ENCODE assay signal across 33 cellular contexts in genomic region chr12:32598688-32599087, GRCh38.
"Had no signal": no experiment of that assay in that cellular context is flagged by ENCODE, and none has a peak within 500 bp of the region (broad histone marks: within the 10 kb centered on the region; RNA-seq: fewer than 3 reads in every experiment).

No MANE protein-coding gene starts in this region.

- FAIRE-seq: TTC549 had no signal

- H3K9me3 Mint-ChIP-seq: activated CD4-positive, alpha-beta memory T cell treated with anti-CD3 and anti-CD28 coated beads, Interleukin-2, amount 10 ng/mL, durations not matched to agents 7 days and 5 days; activated CD4-positive, alpha-beta T cell treated with anti-CD3 and anti-CD28 coated beads, Interleukin-2, amount 10 ng/mL, durations not matched to agents 7 days and 5 days; activated naive CD4-positive, alpha-beta T cell treated with anti-CD3 and anti-CD28 coated beads for 36 hours; activated naive CD4-positive, alpha-beta T cell treated with anti-CD3 and anti-CD28 coated beads, Interleukin-2, amount 50 U/mL, for 72 hours; activated naive CD8-positive, alpha-beta T cell treated with anti-CD3 and anti-CD28 coated beads for 36 hours; activated T-cell treated with anti-CD3 and anti-CD28 coated beads, Interleukin-2, amount 50 U/mL, for 4 hours; brain; central memory CD8-positive, alpha-beta T cell; T-helper 1 cell treated with Interleukin-12 subunit alpha and Interleukin-12 subunit beta and Interleukin-4 antibody, amounts not matched to agents 30 μg/mL and 1 μg/mL, for 36 hours; T-helper 2 cell treated with Interferon-gamma antibody and Interleukin-4, amounts not matched to agents 5 μg/mL and 100 μg/mL, for 36 hours had no signal

- H3K4me1 Mint-ChIP-seq: activated naive CD8-positive, alpha-beta T cell treated with anti-CD3 and anti-CD28 coated beads for 36 hours; central memory CD8-positive, alpha-beta T cell had no signal

- DNase-seq: activated CD4-positive, alpha-beta memory T cell treated with anti-CD3 and anti-CD28 coated beads, Interleukin-2, amount 10 ng/mL, durations not matched to agents 7 days and 5 days; activated CD4-positive, alpha-beta T cell treated with anti-CD3 and anti-CD28 coated beads for 1 hour; activated CD4-positive, alpha-beta T cell treated with anti-CD3 and anti-CD28 coated beads for 4 hours; activated CD4-positive, alpha-beta T cell treated with anti-CD3 and anti-CD28 coated beads, Interleukin-2, amount 10 ng/mL, durations not matched to agents 7 days and 5 days; activated CD4-positive, alpha-beta T cell treated with anti-CD3 and anti-CD28 coated beads, Interleukin-2, amount 50 U/mL, for 48 hours; activated CD4-positive, CD25-positive, alpha-beta regulatory T cell; activated CD8-positive, alpha-beta memory T cell treated with anti-CD3 and anti-CD28 coated beads for 24 hours; activated CD8-positive, alpha-beta memory T cell treated with anti-CD3 and anti-CD28 coated beads, Interleukin-2, amount 10 ng/mL, durations not matched to agents 7 days and 5 days; activated CD8-positive, alpha-beta memory T cell treated with anti-CD3 and anti-CD28 coated beads, Interleukin-2, amount 50 U/mL, for 48 hours; activated CD8-positive, alpha-beta T cell treated with anti-CD3 and anti-CD28 coated beads, Interleukin-2, amount 10 ng/mL, durations not matched to agents 7 days and 5 days; activated effector memory CD4-positive, alpha-beta T cell treated with anti-CD3 and anti-CD28 coated beads, Interleukin-2, amount 50 U/mL, for 16 hours; activated gamma-delta T cell treated with Interleukin-2 at 50 U/mL for 16 hours; activated naive CD4-positive, alpha-beta T cell; activated naive CD4-positive, alpha-beta T cell treated with anti-CD3 and anti-CD28 coated beads for 36 hours; activated naive CD4-positive, alpha-beta T cell treated with anti-CD3 and anti-CD28 coated beads, Interleukin-2, amount 50 U/mL, for 16 hours; activated naive CD8-positive, alpha-beta T cell treated with anti-CD3 and anti-CD28 coated beads for 36 hours; activated T-cell treated with anti-CD3 and anti-CD28 coated beads, Interleukin-2, amount 50 U/mL, for 4 hours; adrenal gland; amniotic stem cell; anterior cingulate cortex; caudate nucleus; cerebellar nuclear complex; colonic mucosa; SW 1271; T-helper 1 cell; T-helper 2 cell; T-helper 9 cell had no signal

- ATAC-seq: activated CD8-positive, alpha-beta memory T cell treated with anti-CD3 and anti-CD28 coated beads, Interleukin-2, amount 10 ng/mL, durations not matched to agents 7 days and 5 days; activated CD8-positive, alpha-beta T cell treated with anti-CD3 and anti-CD28 coated beads, Interleukin-2, amount 10 ng/mL, durations not matched to agents 7 days and 5 days; activated T-cell treated with anti-CD3 and anti-CD28 coated beads, Interleukin-2, amount 50 U/mL, for 4 hours had no signal

- H3K27me3 Mint-ChIP-seq: activated CD4-positive, alpha-beta T cell treated with anti-CD3 and anti-CD28 coated beads, Interleukin-2, amount 10 ng/mL, durations not matched to agents 7 days and 5 days; activated CD8-positive, alpha-beta memory T cell treated with anti-CD3 and anti-CD28 coated beads, Interleukin-2, amount 10 ng/mL, durations not matched to agents 7 days and 5 days; activated naive CD8-positive, alpha-beta T cell treated with anti-CD3 and anti-CD28 coated beads for 36 hours; brain had no signal

- H3K4me3 Mint-ChIP-seq: activated CD4-positive, alpha-beta memory T cell treated with anti-CD3 and anti-CD28 coated beads, Interleukin-2, amount 10 ng/mL, durations not matched to agents 7 days and 5 days; activated CD4-positive, alpha-beta T cell treated with anti-CD3 and anti-CD28 coated beads, Interleukin-2, amount 10 ng/mL, durations not matched to agents 7 days and 5 days; activated CD8-positive, alpha-beta memory T cell treated with anti-CD3 and anti-CD28 coated beads, Interleukin-2, amount 10 ng/mL, durations not matched to agents 7 days and 5 days; activated CD8-positive, alpha-beta T cell treated with anti-CD3 and anti-CD28 coated beads, Interleukin-2, amount 10 ng/mL, durations not matched to agents 7 days and 5 days; activated naive CD4-positive, alpha-beta T cell treated with anti-CD3 and anti-CD28 coated beads for 36 hours; activated naive CD8-positive, alpha-beta T cell treated with anti-CD3 and anti-CD28 coated beads for 36 hours; activated T-cell treated with anti-CD3 and anti-CD28 coated beads, Interleukin-2, amount 50 U/mL, for 4 hours; brain; central memory CD8-positive, alpha-beta T cell; T-helper 1 cell treated with Interleukin-12 subunit alpha and Interleukin-12 subunit beta and Interleukin-4 antibody, amounts not matched to agents 30 μg/mL and 1 μg/mL, for 36 hours; T-helper 2 cell treated with Interferon-gamma antibody and Interleukin-4, amounts not matched to agents 5 μg/mL and 100 μg/mL, for 36 hours had no signal

- H3K27ac Mint-ChIP-seq: activated CD4-positive, alpha-beta memory T cell treated with anti-CD3 and anti-CD28 coated beads, Interleukin-2, amount 10 ng/mL, durations not matched to agents 7 days and 5 days; activated CD4-positive, alpha-beta T cell treated with anti-CD3 and anti-CD28 coated beads, Interleukin-2, amount 10 ng/mL, durations not matched to agents 7 days and 5 days; activated CD8-positive, alpha-beta memory T cell treated with anti-CD3 and anti-CD28 coated beads, Interleukin-2, amount 10 ng/mL, durations not matched to agents 7 days and 5 days; activated CD8-positive, alpha-beta T cell treated with anti-CD3 and anti-CD28 coated beads, Interleukin-2, amount 10 ng/mL, durations not matched to agents 7 days and 5 days; activated naive CD4-positive, alpha-beta T cell treated with anti-CD3 and anti-CD28 coated beads for 36 hours; activated naive CD4-positive, alpha-beta T cell treated with anti-CD3 and anti-CD28 coated beads, Interleukin-2, amount 50 U/mL, for 72 hours; activated naive CD8-positive, alpha-beta T cell treated with anti-CD3 and anti-CD28 coated beads for 36 hours; T-helper 1 cell treated with Interleukin-12 subunit alpha and Interleukin-12 subunit beta and Interleukin-4 antibody, amounts not matched to agents 30 μg/mL and 1 μg/mL, for 36 hours; T-helper 2 cell treated with Interferon-gamma antibody and Interleukin-4, amounts not matched to agents 5 μg/mL and 100 μg/mL, for 36 hours had no signal

- H3K36me3 Mint-ChIP-seq: activated CD8-positive, alpha-beta memory T cell treated with anti-CD3 and anti-CD28 coated beads, Interleukin-2, amount 10 ng/mL, durations not matched to agents 7 days and 5 days; activated naive CD4-positive, alpha-beta T cell treated with anti-CD3 and anti-CD28 coated beads, Interleukin-2, amount 50 U/mL, for 72 hours; activated naive CD8-positive, alpha-beta T cell treated with anti-CD3 and anti-CD28 coated beads for 36 hours had no signal
